17 cellular contexts compared by ENCODE assay signal in the genomic region with DNA sequence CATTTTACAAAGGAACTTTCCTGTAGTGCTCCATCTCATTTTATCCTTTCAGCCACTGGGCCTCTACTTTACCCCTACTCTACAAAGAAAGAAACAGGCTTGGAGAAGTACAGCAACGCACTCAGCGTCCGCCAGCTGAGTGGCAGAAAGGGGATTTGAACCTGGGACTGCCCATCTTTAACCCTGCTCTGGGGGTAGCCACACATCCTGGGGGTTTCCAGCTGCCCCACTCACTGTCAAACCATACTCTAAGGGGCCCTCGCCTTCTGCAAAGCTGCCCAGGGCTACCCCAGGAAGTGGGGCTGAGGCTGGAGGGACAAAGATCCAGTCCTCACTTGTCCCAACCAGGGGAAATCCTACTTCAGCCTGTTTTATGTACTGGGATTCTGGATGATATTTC. TPM values are rescaled to one million over a fixed set of nuclear protein-coding genes. Genes with fewer than 3 reads are reported as not detected.
A peak's percentile ranks its signal among the peaks of the same experiment; 100 is the strongest.
DNase-seq lines count a peak whose midpoint lies in the region; ATAC-seq and TF ChIP-seq lines count a peak whose summit lies in the region.
"Had no signal": no experiment of that assay in that cellular context is flagged by ENCODE, and none has a peak within 500 bp of the region (broad histone marks: within the 10 kb centered on the region; RNA-seq: fewer than 3 reads in every experiment).

No MANE protein-coding gene starts in this region.

- ATAC-seq in heart right ventricle (no peak), upper lobe of right lung (no peak)

- H3K4me3 ChIP-seq in right atrium auricular region (no peak overlapping the region), heart right ventricle (no peak overlapping the region), colonic mucosa (no peak overlapping the region), muscle layer of duodenum (ENCODE audit: low read depth in 1 of 2, low read length in 2 of 2) (no peak overlapping the region), upper lobe of right lung (no peak overlapping the region)
- H3K4me3 ChIP-seq: MG63 had no signal

- no peak for DNase-seq in right atrium auricular region (ENCODE audit: low spot score)
- no peak for DNase-seq in heart right ventricle
- no peak for DNase-seq in colonic mucosa
- no peak for DNase-seq in upper lobe of right lung
- DNase-seq in NCI-H524 (lab: John Stamatoyannopoulos, UW), result no peak
- no peak for DNase-seq in activated CD8-positive, alpha-beta memory T cell treated with anti-CD3 and anti-CD28 coated beads, Interleukin-2, amount 50 U/mL, for 48 hours
- DNase-seq in activated CD4-positive, alpha-beta T cell treated with anti-CD3 and anti-CD28 coated beads for 1 hour, result no peak
- DNase-seq: activated CD4-positive, alpha-beta T cell treated with anti-CD3 and anti-CD28 coated beads for 48 hours; activated naive CD8-positive, alpha-beta T cell treated with anti-CD3 and anti-CD28 coated beads for 36 hours; IMR-90; MG63; nephron progenitor cell; OCI-M1; stimulated activated CD4-positive, alpha-beta T cell treated with anti-CD3 and anti-CD28 coated beads, Interleukin-4, amount 100 ng/mL, for 1 hour; T-helper 1 cell had no signal

- H3K27ac ChIP-seq in right atrium auricular region, result peak overlapping the region; percentile 87 to 91
- peak overlapping the region in 5 of 10 donors; percentile 12 to 87 (median 79) for H3K27ac ChIP-seq in heart right ventricle
- H3K27ac ChIP-seq in colonic mucosa, result peak overlapping the region; percentile 60
- peak overlapping the region; percentile 14 for H3K27ac ChIP-seq in muscle layer of duodenum (ENCODE audit: low read length)
- H3K27ac ChIP-seq in upper lobe of right lung, result peak overlapping the region; percentile 70

- no peak overlapping the region for H3K9ac ChIP-seq in colonic mucosa (ENCODE audit: low read depth in 2 of 2, low read length in 2 of 2)

- peaks cover 0 to 44% of the 10 kb centered on the region in 2 donors for H3K4me1 ChIP-seq in right atrium auricular region
- H3K4me1 ChIP-seq in heart right ventricle, result peaks cover 27 to 51% (median 43%) of the 10 kb centered on the region in 9 donors
- H3K4me1 ChIP-seq in colonic mucosa, result peaks cover 20% of the 10 kb centered on the region
- peaks cover 17 to 38% of the 10 kb centered on the region in 2 donors for H3K4me1 ChIP-seq in muscle layer of duodenum (ENCODE audit: control insufficient read depth in 1 of 2, insufficient read depth in 2 of 2, low read length in 2 of 2)
- peaks cover 24% of the 10 kb centered on the region for H3K4me1 ChIP-seq in upper lobe of right lung

- WGBS in heart right ventricle, 2 donors, result 96 to 97% methylated on average over 4 of the region's 4 CpGs

- intact Hi-C loops in heart right ventricle (cut with DNase I) (loop anchor here in 4 of 10 donors (5.0 to 10.0 kb wide), 4 partner anchors 36 to 108 kb away; no protein-coding TSS in a partner anchor), colonic mucosa (cut with DNase I) (no loop called here), upper lobe of right lung (cut with DNase I) (loop anchor here (10.0 kb wide), 1 partner anchor 188 kb away; a partner anchor contains a TSS)

- no peak for TF ChIP-seq CTCF in right atrium auricular region (IDR thresholded peaks at IDR 0.05)
- TF ChIP-seq CTCF in heart right ventricle (IDR thresholded peaks at IDR 0.05), result no peak
- TF ChIP-seq CTCF in colonic mucosa (IDR thresholded peaks at IDR 0.05), result no peak
- TF ChIP-seq CTCF in upper lobe of right lung (IDR thresholded peaks at IDR 0.05), result no peak

- no peaks in the 10 kb centered on the region for H3K9me3 ChIP-seq in right atrium auricular region
- no peaks in the 10 kb centered on the region for H3K9me3 ChIP-seq in heart right ventricle
- no peaks in the 10 kb centered on the region for H3K9me3 ChIP-seq in colonic mucosa
- no peaks in the 10 kb centered on the region for H3K9me3 ChIP-seq in muscle layer of duodenum (ENCODE audit: control insufficient read depth in 1 of 2, low read length in 2 of 2)
- no peaks in the 10 kb centered on the region for H3K9me3 ChIP-seq in upper lobe of right lung
- H3K9me3 ChIP-seq: MG63 had no signal

- peaks cover 8% of the 10 kb centered on the region for H3K36me3 ChIP-seq in right atrium auricular region
- peaks cover 0 to 61% (median 0%) of the 10 kb centered on the region in 9 donors for H3K36me3 ChIP-seq in heart right ventricle
- no peaks in the 10 kb centered on the region for H3K36me3 ChIP-seq in colonic mucosa
- H3K36me3 ChIP-seq in muscle layer of duodenum (ENCODE audit: control insufficient read depth in 1 of 2, insufficient read depth in 2 of 2, low read length in 2 of 2), result peaks cover 4 to 11% of the 10 kb centered on the region in 2 donors
- peaks cover 4% of the 10 kb centered on the region for H3K36me3 ChIP-seq in upper lobe of right lung
- H3K36me3 ChIP-seq: MG63 had no signal

- no peaks in the 10 kb centered on the region for H3K27me3 ChIP-seq in right atrium auricular region
- no peaks in the 10 kb centered on the region for H3K27me3 ChIP-seq in heart right ventricle
- no peaks in the 10 kb centered on the region for H3K27me3 ChIP-seq in colonic mucosa
- no peaks in the 10 kb centered on the region for H3K27me3 ChIP-seq in muscle layer of duodenum (ENCODE audit: low read depth, low read length)
- H3K27me3 ChIP-seq in upper lobe of right lung, result no peaks in the 10 kb centered on the region
- H3K27me3 ChIP-seq: MG63 had no signal

RNA-seq across cellular contexts. Expression of a gene that starts 17.9 kb away (rescaled TPM):
- total RNA-seq in right atrium auricular region (10 to 100 TPM; 19.5 to 26.0 TPM), heart right ventricle (10 to 100 TPM; 11.3 to 26.3 (median 16.1) TPM), colonic mucosa (10 to 100 TPM; 21.2 to 21.5 TPM), upper lobe of right lung (35.8 TPM)
- polyA plus RNA-seq in heart right ventricle, result 10 to 100 TPM; 16.8 to 24.6 TPM

RNA-seq across cellular contexts. Expression of a gene that starts 33.9 kb away (rescaled TPM):
- 1 to 10 TPM; 1.1 to 1.7 TPM for total RNA-seq in right atrium auricular region
- 1 to 10 TPM in 1 of 10 donors, under 1 TPM in 9; 0.10 to 1.2 (median 0.66) TPM for total RNA-seq in heart right ventricle
- polyA plus RNA-seq in heart right ventricle, result under 1 TPM; 0.17 to 0.37 TPM
- total RNA-seq in colonic mucosa, result under 1 TPM; 0.05 to 0.11 TPM
- total RNA-seq in upper lobe of right lung, result 0.72 TPM
- total RNA-seq: A673; activated naive CD8-positive, alpha-beta T cell treated with anti-CD3 and anti-CD28 coated beads for 36 hours had no signal
